In the genomic region with DNA sequence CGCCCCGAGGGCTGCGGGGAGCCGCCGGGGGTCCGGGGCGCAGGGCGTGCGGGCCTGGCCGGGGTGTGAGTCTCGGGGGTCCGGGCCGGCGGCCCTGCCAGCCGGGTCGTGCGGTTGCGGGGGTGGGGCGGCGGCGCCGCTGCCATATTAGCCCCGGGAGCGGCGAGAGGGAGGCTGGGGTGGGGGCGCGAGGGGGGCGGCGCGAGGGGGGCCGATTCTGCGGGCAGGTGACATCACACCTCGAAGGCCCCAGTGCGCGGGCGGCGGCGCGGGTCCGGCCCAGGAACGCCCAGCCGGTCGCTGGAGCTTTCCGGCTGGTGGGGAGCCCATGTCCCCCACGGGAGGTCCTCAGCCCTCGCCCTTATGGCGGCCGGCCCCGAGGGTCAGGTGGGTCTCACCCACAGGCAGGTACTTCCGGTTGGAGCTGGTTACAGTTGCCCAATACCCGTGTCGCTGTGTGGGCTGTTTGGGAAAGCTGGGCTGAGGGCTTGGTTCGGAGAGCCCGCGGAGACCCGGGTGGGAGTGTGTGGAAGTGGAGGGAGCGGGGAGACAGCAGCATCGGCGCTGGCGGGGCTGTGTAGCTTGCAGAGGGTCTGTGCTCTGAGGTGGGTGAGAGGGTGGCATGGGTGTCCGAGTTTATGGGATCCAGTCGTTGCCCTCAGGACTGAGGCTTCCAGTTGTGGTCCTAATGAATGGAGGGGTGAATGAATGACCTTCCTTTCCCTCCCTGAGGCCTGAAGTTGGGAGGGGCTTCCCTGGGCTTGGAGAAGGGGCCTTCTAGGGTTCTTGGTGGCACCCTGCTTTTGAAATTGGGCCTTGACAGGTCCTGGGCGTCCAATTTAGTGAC, we compare ENCODE assay signal across 8 cellular contexts. TPM values are rescaled to one million over a fixed set of nuclear protein-coding genes. Genes with fewer than 3 reads are reported as not detected.
DNase-seq lines count a peak whose midpoint lies in the region; ATAC-seq and TF ChIP-seq lines count a peak whose summit lies in the region.

No MANE protein-coding gene starts in this region.

- peak overlapping the region; percentile 94 for H3K27ac ChIP-seq in ectodermal cell (ENCODE audit: insufficient read depth, low read depth, low read length, poor library complexity, severe bottlenecking)

- H3K4me1 ChIP-seq in ectodermal cell (ENCODE audit: control insufficient read depth, insufficient read depth, low read length), result peaks cover 41% of the 10 kb centered on the region

- no peaks in the 10 kb centered on the region for H3K27me3 ChIP-seq in ectodermal cell (ENCODE audit: control insufficient read depth, insufficient read depth, low read length, poor library complexity, severe bottlenecking)

- 2 to 3% methylated on average over 63 of the region's 63 CpGs for WGBS in ectodermal cell, 2 experiments

- intact Hi-C loops in natural killer cell (cut with micrococcal nuclease), result loop anchor here (5.0 kb wide), 1 partner anchor 172 kb away; a partner anchor contains a TSS

- no peaks in the 10 kb centered on the region for H3K36me3 Mint-ChIP-seq in natural killer cell

- TF ChIP-seq CTCF in natural killer cell (IDR thresholded peaks at IDR 0.05), result no peak

- H3K27me3 Mint-ChIP-seq in natural killer cell (ENCODE audit: low read depth in 2 of 2), result peaks cover 0 to 4% of the 10 kb centered on the region in 2 donors

- H3K9me3 Mint-ChIP-seq in natural killer cell, result no peaks in the 10 kb centered on the region

- peak; percentile 11 for DNase-seq in SW480 (ENCODE audit: low spot score)
- no peak for DNase-seq in natural killer cell
- no peak for DNase-seq in NCI-H510A treated with DMSO at 0.1 percent for 48 hours (lab: John Stamatoyannopoulos, UW)
- no peak for DNase-seq in RKO (ENCODE audit: low spot score)
- DNase-seq in HuH-7.5 (ENCODE audit: low spot score), result no peak
- DNase-seq in NCI-H2081 treated with DMSO at 0.1 percent for 48 hours (lab: John Stamatoyannopoulos, UW), result no peak

- no peaks in the 10 kb centered on the region for H3K9me3 ChIP-seq in ectodermal cell (ENCODE audit: control insufficient read depth, low read length)

- ATAC-seq in GM21360 (IDR thresholded peaks at IDR 0.05; ENCODE audit: unreplicated experiment) (peak; percentile 5), natural killer cell (peak; percentile 3 to 8 (median 5))

- no peaks in the 10 kb centered on the region for H3K36me3 ChIP-seq in ectodermal cell (ENCODE audit: control insufficient read depth, insufficient read depth, low read length)

- H3K4me3 Mint-ChIP-seq in natural killer cell, result peak overlapping the region; percentile 86

- peak overlapping the region; percentile 90 for H3K4me3 ChIP-seq in ectodermal cell (ENCODE audit: insufficient read depth, low read depth, low read length)

- H3K4me1 Mint-ChIP-seq in natural killer cell, result peaks cover 57 to 80% of the 10 kb centered on the region in 2 donors

- H3K27ac Mint-ChIP-seq in natural killer cell, result peak overlapping the region; percentile 89 to 91

RNA-seq across cellular contexts. Expression of a gene that starts 0.8 kb away (rescaled TPM):
- polyA plus RNA-seq in ectodermal cell (2013, experiment 1 of 4), result 193 TPM
- polyA plus RNA-seq in ectodermal cell (2013, experiment 2 of 4), result 182 TPM
- polyA plus RNA-seq in ectodermal cell (2013, experiment 3 of 4), result 196 TPM
- 224 TPM for polyA plus RNA-seq in ectodermal cell (2013, experiment 4 of 4)
- total RNA-seq in natural killer cell, result 100 to 1,000 TPM; 183 to 242 (median 217) TPM

RNA-seq across cellular contexts. Expression of a gene that starts 5.6 kb away (rescaled TPM):
- polyA plus RNA-seq in ectodermal cell (2013, experiment 1 of 4), result 38.7 TPM
- polyA plus RNA-seq in ectodermal cell (2013, experiment 2 of 4), result 42.6 TPM
- 31.2 TPM for polyA plus RNA-seq in ectodermal cell (2013, experiment 3 of 4)
- polyA plus RNA-seq in ectodermal cell (2013, experiment 4 of 4), result 29.5 TPM
- 100 to 1,000 TPM; 129 to 162 (median 144) TPM for total RNA-seq in natural killer cell

RNA-seq across cellular contexts. Expression of a gene that starts 16.7 kb away (rescaled TPM):
- not detected for polyA plus RNA-seq in ectodermal cell (2013, experiment 1 of 4)
- not detected for polyA plus RNA-seq in ectodermal cell (2013, experiment 2 of 4)
- polyA plus RNA-seq in ectodermal cell (2013, experiment 3 of 4), result not detected
- not detected for polyA plus RNA-seq in ectodermal cell (2013, experiment 4 of 4)
- under 1 TPM; 0.28 to 0.56 (median 0.45) TPM for total RNA-seq in natural killer cell

RNA-seq across cellular contexts. Expression of a gene that starts 23.3 kb away (rescaled TPM):
- polyA plus RNA-seq in ectodermal cell (2013, experiment 1 of 4), result 22.7 TPM
- polyA plus RNA-seq in ectodermal cell (2013, experiment 2 of 4), result 25.5 TPM
- 14.7 TPM for polyA plus RNA-seq in ectodermal cell (2013, experiment 3 of 4)
- polyA plus RNA-seq in ectodermal cell (2013, experiment 4 of 4), result 17.5 TPM
- total RNA-seq in natural killer cell, result 10 to 100 TPM; 63.1 to 80.7 (median 73.5) TPM

RNA-seq across cellular contexts. Expression of a gene that starts 39.6 kb away (rescaled TPM):
- polyA plus RNA-seq in ectodermal cell (2013, experiment 1 of 4), result 11.5 TPM
- polyA plus RNA-seq in ectodermal cell (2013, experiment 2 of 4), result 11.1 TPM
- 8.4 TPM for polyA plus RNA-seq in ectodermal cell (2013, experiment 3 of 4)
- 9.3 TPM for polyA plus RNA-seq in ectodermal cell (2013, experiment 4 of 4)
- total RNA-seq in natural killer cell, result 10 to 100 TPM in 2 of 3 donors, 1 to 10 TPM in 1; 7.2 to 13.0 (median 10.9) TPM
